7 cellular contexts compared by ENCODE assay signal in the genomic region with DNA sequence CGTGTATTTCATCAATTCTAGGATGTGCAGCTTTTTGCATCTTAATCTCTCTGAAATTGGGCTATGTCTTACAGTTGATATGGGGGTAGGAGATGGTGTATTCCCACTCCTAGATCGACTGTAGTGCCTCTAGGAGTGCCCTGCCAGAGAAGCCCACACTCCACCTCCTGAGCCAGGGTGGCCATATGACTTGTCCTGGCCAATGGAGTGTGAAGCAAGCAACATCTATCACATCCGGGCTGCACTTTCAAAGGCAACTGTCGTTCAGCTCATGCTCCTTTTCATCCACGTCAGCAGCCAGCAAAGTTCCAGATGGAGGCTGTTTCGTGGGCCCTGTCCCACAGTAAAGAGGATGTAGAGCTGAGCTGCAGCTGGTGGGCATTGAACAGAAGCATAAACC.
A peak's percentile ranks its signal among the peaks of the same experiment; 100 is the strongest.
DNase-seq lines count a peak whose midpoint lies in the region; ATAC-seq and TF ChIP-seq lines count a peak whose summit lies in the region.

No MANE protein-coding gene starts in this region.

- H3K4me3 ChIP-seq in left lung, result no peak overlapping the region
- H3K4me3 ChIP-seq in SK-N-SH (ENCODE audit: low read depth in 2 of 2, low read length in 1 of 2), result no peak overlapping the region

- H3K36me3 Mint-ChIP-seq in HFFc6 (ENCODE audit: low read depth), result no peaks in the 10 kb centered on the region

- TF ChIP-seq CTCF in HFFc6 (IDR thresholded peaks at IDR 0.05), result no peak
- TF ChIP-seq CTCF in left lung (IDR thresholded peaks at IDR 0.05), result no peak
- no peak for TF ChIP-seq CTCF in SK-N-SH (IDR thresholded peaks at IDR 0.05)

- H3K9me3 Mint-ChIP-seq in HFFc6, result no peaks in the 10 kb centered on the region

- H3K9me3 ChIP-seq in left lung, result no peaks in the 10 kb centered on the region
- H3K9me3 ChIP-seq in SK-N-SH, result no peaks in the 10 kb centered on the region

- no peak overlapping the region for H3K4me2 ChIP-seq in SK-N-SH

- H3K27ac ChIP-seq in left lung (peak overlapping the region in 1 of 2 donors; percentile 78), SK-N-SH (ENCODE audit: low read depth in 2 of 2, low read length in 1 of 2) (no peak overlapping the region)

- H3K27me3 ChIP-seq in left lung (no peaks in the 10 kb centered on the region), SK-N-SH (ENCODE audit: insufficient read depth) (no peaks in the 10 kb centered on the region)

- peaks cover 70% of the 10 kb centered on the region for H3K4me1 Mint-ChIP-seq in HFFc6 (ENCODE audit: low read depth)

- no peaks in the 10 kb centered on the region; the same call in none of the 2 replicates for H3K27me3 Mint-ChIP-seq in HFFc6 (ENCODE audit: insufficient read depth)

- CTCF ChIA-PET in SK-N-SH (lab: Yijun Ruan, JAX), result no interaction called here

- POLR2A ChIA-PET in SK-N-SH (lab: Yijun Ruan, JAX), result interaction anchor here (0.6 kb wide), 1 partner anchor 683 kb away, joined by 3 read pairs; no protein-coding TSS in a partner anchor

- no peak overlapping the region for H3K4me3 Mint-ChIP-seq in HFFc6

- no peak overlapping the region; the same call in 1 of the 2 replicates for H2AFZ ChIP-seq in SK-N-SH (ENCODE audit: low read depth)

- intact Hi-C loops in left lung (cut with DNase I), result no loop called here

- H3K27ac Mint-ChIP-seq in HFFc6, result peak overlapping the region; percentile 76

- DNase-seq in HFFc6 (no peak), MV-4-11 (lab: John Stamatoyannopoulos, UW) (peak; percentile 40), left lung (peak in 1 of 2 donors; percentile 41), NCI-H2171 treated with DMSO at 0.1 percent for 48 hours (lab: John Stamatoyannopoulos, UW) (no peak), SK-N-SH (no peak), hepatic stellate cell (ENCODE audit: low spot score) (no peak)

- H3K9me2 ChIP-seq in SK-N-SH, result no peaks in the 10 kb centered on the region

- H4K20me1 ChIP-seq in SK-N-SH (ENCODE audit: insufficient read depth), result no peaks in the 10 kb centered on the region

- H3K9ac ChIP-seq in SK-N-SH, result no peak overlapping the region

- peak; percentile 90 for ATAC-seq in GM18861 (IDR thresholded peaks at IDR 0.05; ENCODE audit: unreplicated experiment)
- ATAC-seq in left lung, result peak; percentile 35

- no peak for TF ChIP-seq EP300 in SK-N-SH (IDR thresholded peaks at IDR 0.05; ENCODE audit: borderline replicate concordance in 1 of 2, low read depth in 1 of 2, low read length in 1 of 2)

- no peaks in the 10 kb centered on the region for H3K36me3 ChIP-seq in left lung
- no peaks in the 10 kb centered on the region for H3K36me3 ChIP-seq in SK-N-SH (replicated peaks in 1 of 2; ENCODE audit: control insufficient read depth in 1 of 2, insufficient read depth in 2 of 2, low read length in 1 of 2)

- 86% methylated on average over 6 of the region's 6 CpGs for WGBS in SK-N-SH (ENCODE audit: low lambda C conversion rate)

- no peaks in the 10 kb centered on the region for H3K79me2 ChIP-seq in SK-N-SH (ENCODE audit: insufficient read depth)

- TF ChIP-seq RAD21 in SK-N-SH (IDR thresholded peaks at IDR 0.05; ENCODE audit: low read length), result no peak

- peaks cover 19% of the 10 kb centered on the region for H3F3A ChIP-seq in SK-N-SH (replicated peaks; ENCODE audit: insufficient read depth)

- peaks cover 0 to 51% of the 10 kb centered on the region in 2 donors for H3K4me1 ChIP-seq in left lung
- H3K4me1 ChIP-seq in SK-N-SH (ENCODE audit: control insufficient read depth in 1 of 2, insufficient read depth in 2 of 2, low read depth in 1 of 2, low read length in 1 of 2), result peaks cover 0 to 20% of the 10 kb centered on the region in 2 experiments; a peak in 2 of 4 replicates

TF ChIP-seq in SK-N-SH, 30 proteins besides CTCF, POLR2A, EP300 and RAD21:
- no peak for TF ChIP-seq MEF2A (IDR thresholded peaks at IDR 0.05; ENCODE audit: borderline replicate concordance, low read depth)
- no peak for TF ChIP-seq FOSL2 (IDR thresholded peaks at IDR 0.05; ENCODE audit: borderline replicate concordance, low read depth)
- no peak for TF ChIP-seq NFIC (IDR thresholded peaks at IDR 0.05; ENCODE audit: borderline replicate concordance)
- no peak for TF ChIP-seq MXI1 (IDR thresholded peaks at IDR 0.05; ENCODE audit: low read depth, low read length)
- no peak for TF ChIP-seq TCF12 (IDR thresholded peaks at IDR 0.05)
- TF ChIP-seq SIN3A (IDR thresholded peaks at IDR 0.05; ENCODE audit: borderline replicate concordance, low read depth, low read length), result no peak
- TF ChIP-seq, protein P1, sequence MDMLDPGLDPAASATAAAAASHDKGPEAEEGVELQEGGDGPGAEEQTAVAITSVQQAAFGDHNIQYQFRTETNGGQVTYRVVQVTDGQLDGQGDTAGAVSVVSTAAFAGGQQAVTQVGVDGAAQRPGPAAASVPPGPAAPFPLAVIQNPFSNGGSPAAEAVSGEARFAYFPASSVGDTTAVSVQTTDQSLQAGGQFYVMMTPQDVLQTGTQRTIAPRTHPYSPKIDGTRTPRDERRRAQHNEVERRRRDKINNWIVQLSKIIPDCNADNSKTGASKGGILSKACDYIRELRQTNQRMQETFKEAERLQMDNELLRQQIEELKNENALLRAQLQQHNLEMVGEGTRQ (IDR thresholded peaks at IDR 0.05; ENCODE audit: borderline replicate concordance, low read depth, low read length), result no peak
- TF ChIP-seq NRF1 (IDR thresholded peaks at IDR 0.05; ENCODE audit: low read depth, low read length), result no peak
- TF ChIP-seq TEAD4 (IDR thresholded peaks at IDR 0.05; ENCODE audit: borderline replicate concordance, insufficient read depth), result no peak
- TF ChIP-seq, protein P2, sequence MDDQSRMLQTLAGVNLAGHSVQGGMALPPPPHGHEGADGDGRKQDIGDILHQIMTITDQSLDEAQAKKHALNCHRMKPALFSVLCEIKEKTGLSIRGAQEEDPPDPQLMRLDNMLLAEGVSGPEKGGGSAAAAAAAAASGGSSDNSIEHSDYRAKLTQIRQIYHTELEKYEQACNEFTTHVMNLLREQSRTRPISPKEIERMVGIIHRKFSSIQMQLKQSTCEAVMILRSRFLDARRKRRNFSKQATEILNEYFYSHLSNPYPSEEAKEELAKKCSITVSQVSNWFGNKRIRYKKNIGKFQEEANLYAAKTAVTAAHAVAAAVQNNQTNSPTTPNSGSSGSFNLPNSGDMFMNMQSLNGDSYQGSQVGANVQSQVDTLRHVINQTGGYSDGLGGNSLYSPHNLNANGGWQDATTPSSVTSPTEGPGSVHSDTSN (IDR thresholded peaks at IDR 0.05), result no peak
- no peak for TF ChIP-seq GATA2 (CRISPR knock-in tag; IDR thresholded peaks at IDR 0.05)
- no peak for TF ChIP-seq USF1 (IDR thresholded peaks at IDR 0.05; ENCODE audit: borderline replicate concordance, low read depth)
- TF ChIP-seq SMC3 (IDR thresholded peaks at IDR 0.05; ENCODE audit: low read depth, low read length), result no peak
- TF ChIP-seq, protein P3, sequence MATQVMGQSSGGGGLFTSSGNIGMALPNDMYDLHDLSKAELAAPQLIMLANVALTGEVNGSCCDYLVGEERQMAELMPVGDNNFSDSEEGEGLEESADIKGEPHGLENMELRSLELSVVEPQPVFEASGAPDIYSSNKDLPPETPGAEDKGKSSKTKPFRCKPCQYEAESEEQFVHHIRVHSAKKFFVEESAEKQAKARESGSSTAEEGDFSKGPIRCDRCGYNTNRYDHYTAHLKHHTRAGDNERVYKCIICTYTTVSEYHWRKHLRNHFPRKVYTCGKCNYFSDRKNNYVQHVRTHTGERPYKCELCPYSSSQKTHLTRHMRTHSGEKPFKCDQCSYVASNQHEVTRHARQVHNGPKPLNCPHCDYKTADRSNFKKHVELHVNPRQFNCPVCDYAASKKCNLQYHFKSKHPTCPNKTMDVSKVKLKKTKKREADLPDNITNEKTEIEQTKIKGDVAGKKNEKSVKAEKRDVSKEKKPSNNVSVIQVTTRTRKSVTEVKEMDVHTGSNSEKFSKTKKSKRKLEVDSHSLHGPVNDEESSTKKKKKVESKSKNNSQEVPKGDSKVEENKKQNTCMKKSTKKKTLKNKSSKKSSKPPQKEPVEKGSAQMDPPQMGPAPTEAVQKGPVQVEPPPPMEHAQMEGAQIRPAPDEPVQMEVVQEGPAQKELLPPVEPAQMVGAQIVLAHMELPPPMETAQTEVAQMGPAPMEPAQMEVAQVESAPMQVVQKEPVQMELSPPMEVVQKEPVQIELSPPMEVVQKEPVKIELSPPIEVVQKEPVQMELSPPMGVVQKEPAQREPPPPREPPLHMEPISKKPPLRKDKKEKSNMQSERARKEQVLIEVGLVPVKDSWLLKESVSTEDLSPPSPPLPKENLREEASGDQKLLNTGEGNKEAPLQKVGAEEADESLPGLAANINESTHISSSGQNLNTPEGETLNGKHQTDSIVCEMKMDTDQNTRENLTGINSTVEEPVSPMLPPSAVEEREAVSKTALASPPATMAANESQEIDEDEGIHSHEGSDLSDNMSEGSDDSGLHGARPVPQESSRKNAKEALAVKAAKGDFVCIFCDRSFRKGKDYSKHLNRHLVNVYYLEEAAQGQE (IDR thresholded peaks at IDR 0.05; ENCODE audit: low read depth, low read length), result no peak
- TF ChIP-seq, protein P4, sequence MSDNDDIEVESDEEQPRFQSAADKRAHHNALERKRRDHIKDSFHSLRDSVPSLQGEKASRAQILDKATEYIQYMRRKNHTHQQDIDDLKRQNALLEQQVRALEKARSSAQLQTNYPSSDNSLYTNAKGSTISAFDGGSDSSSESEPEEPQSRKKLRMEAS (IDR thresholded peaks at IDR 0.05; ENCODE audit: low read depth), result no peak
- TF ChIP-seq RCOR1 (IDR thresholded peaks at IDR 0.05; ENCODE audit: low read length), result no peak
- no peak for TF ChIP-seq CHD2 (IDR thresholded peaks at IDR 0.05; ENCODE audit: low read length, partially characterized antibody)
- no peak for TF ChIP-seq JUND (IDR thresholded peaks at IDR 0.05)
- TF ChIP-seq RFX5 (IDR thresholded peaks at IDR 0.05; ENCODE audit: low read length), result no peak
- TF ChIP-seq POLR2AphosphoS5 (IDR thresholded peaks at IDR 0.05; ENCODE audit: low read depth, low read length), result no peak
